Comparison of ENCODE assay signal across 24 cellular contexts in genomic region chr6:127790571-127790970, GRCh38.
DNase-seq lines count a peak whose midpoint lies in the region; ATAC-seq and TF ChIP-seq lines count a peak whose summit lies in the region.
"Had no signal": no experiment of that assay in that cellular context is flagged by ENCODE, and none has a peak within 500 bp of the region (broad histone marks: within the 10 kb centered on the region; RNA-seq: fewer than 3 reads in every experiment).

No MANE protein-coding gene starts in this region.

- no peaks in the 10 kb centered on the region for H3K27me3 Mint-ChIP-seq in CD4-positive, alpha-beta T cell
- no peaks in the 10 kb centered on the region for H3K27me3 Mint-ChIP-seq in H9 (ENCODE audit: low read depth)
- no peaks in the 10 kb centered on the region for H3K27me3 Mint-ChIP-seq in activated naive CD8-positive, alpha-beta T cell treated with anti-CD3 and anti-CD28 coated beads, Interleukin-2, amount 50 U/mL, for 24 hours
- H3K27me3 Mint-ChIP-seq in effector memory CD8-positive, alpha-beta T cell, result no peaks in the 10 kb centered on the region
- H3K27me3 Mint-ChIP-seq: CD4-positive, alpha-beta memory T cell had no signal

- no peak overlapping the region for H3K4me3 Mint-ChIP-seq in CD4-positive, alpha-beta T cell
- H3K4me3 Mint-ChIP-seq in H9, result no peak overlapping the region
- H3K4me3 Mint-ChIP-seq in activated naive CD8-positive, alpha-beta T cell treated with anti-CD3 and anti-CD28 coated beads, Interleukin-2, amount 50 U/mL, for 24 hours, result no peak overlapping the region
- H3K4me3 Mint-ChIP-seq in effector memory CD8-positive, alpha-beta T cell, result peak overlapping the region in 1 of 2 donors; percentile 53

- H2AK5ac ChIP-seq in H9 (ENCODE audit: insufficient read length, low read length) (no peak overlapping the region), neuronal stem cell (ENCODE audit: low read depth, low read length) (no peak overlapping the region)

- H3K23me2 ChIP-seq in H9 (ENCODE audit: insufficient read length, low read depth, low read length, poor library complexity, severe bottlenecking), result no peaks in the 10 kb centered on the region

- H3K9me3 ChIP-seq in CD4-positive, alpha-beta T cell (ENCODE audit: control insufficient read depth, low read length), result no peaks in the 10 kb centered on the region
- H3K9me3 ChIP-seq in H9 (ENCODE audit: control insufficient read depth, low read depth, low read length), result no peaks in the 10 kb centered on the region
- peaks cover 0 to 2% of the 10 kb centered on the region in 2 donors for H3K9me3 ChIP-seq in neuronal stem cell (replicated peaks in 1 of 2; ENCODE audit: control insufficient read depth in 2 of 2, insufficient read depth in 1 of 2, low read depth in 1 of 2, low read length in 2 of 2)
- no peaks in the 10 kb centered on the region for H3K9me3 ChIP-seq in heart left ventricle
- H3K9me3 ChIP-seq: A549; BLaER1 treated with 17β-estradiol and CSF1 and Interleukin-3, amounts not matched to agents 10 nM and 100 nM; Caco-2; HAP-1 had no signal

- H2BK12ac ChIP-seq in H9 (ENCODE audit: insufficient read length, low read depth, low read length) (no peak overlapping the region), neuronal stem cell (ENCODE audit: low read length) (peak overlapping the region; percentile 73)

- DNase-seq in CD4-positive, alpha-beta T cell, result no peak
- DNase-seq in H9 (no peak), neuronal stem cell (ENCODE audit: low spot score) (no peak), heart left ventricle (no peak)
- no peak for DNase-seq in activated naive CD8-positive, alpha-beta T cell treated with anti-CD3 and anti-CD28 coated beads, Interleukin-2, amount 50 U/mL, for 24 hours
- DNase-seq in effector CD8-positive, alpha-beta T cell (lab: John Stamatoyannopoulos, UW), result no peak
- DNase-seq in effector memory CD8-positive, alpha-beta T cell, result no peak
- DNase-seq: AML-193; Caco-2; CD4-positive, alpha-beta memory T cell; GM23248; KBM-7; MV-4-11; NCI-H1105; NCI-H1436 treated with DMSO at 0.1 percent for 48 hours; NCI-H187 treated with DMSO at 0.1 percent for 48 hours; NCI-H524; NCI-H748 treated with DMSO at 0.1 percent for 48 hours; NK-92 treated with Interleukin-12 subunit alpha and Interleukin-12 subunit beta, amount 100 ng/mL, for 24 hours; PC-3 had no signal

- H2BK120ac ChIP-seq in H9 (ENCODE audit: low read depth, low read length, poor library complexity, severe bottlenecking) (no peak overlapping the region), neuronal stem cell (ENCODE audit: low read depth, low read length) (no peak overlapping the region)

- no peak overlapping the region for H3K27ac ChIP-seq in CD4-positive, alpha-beta T cell (ENCODE audit: low read depth, low read length)
- H3K27ac ChIP-seq in H9 (ENCODE audit: insufficient read length, low read depth, low read length) (no peak overlapping the region), neuronal stem cell (replicated peaks; ENCODE audit: low read length) (no peak overlapping the region), heart left ventricle (no peak overlapping the region)
- H3K27ac ChIP-seq: A549; BLaER1 treated with 17β-estradiol and CSF1 and Interleukin-3, amounts not matched to agents 10 nM and 100 nM; GM23248 had no signal

- ATAC-seq in CD4-positive, alpha-beta T cell (ENCODE audit: poor library complexity), result no peak
- peak; percentile 15 for ATAC-seq in activated naive CD8-positive, alpha-beta T cell treated with anti-CD3 and anti-CD28 coated beads, Interleukin-2, amount 50 U/mL, for 24 hours
- ATAC-seq in GM18505 (IDR thresholded peaks at IDR 0.05; ENCODE audit: unreplicated experiment), result no peak
- ATAC-seq in heart left ventricle, result no peak
- no peak for ATAC-seq in effector memory CD8-positive, alpha-beta T cell (replicated peaks)
- ATAC-seq: A549, PC-3 had no signal

- H3K79me1 ChIP-seq in H9 (ENCODE audit: insufficient read depth, low read depth, low read length, poor library complexity, severe bottlenecking), result no peaks in the 10 kb centered on the region
- no peaks in the 10 kb centered on the region for H3K79me1 ChIP-seq in neuronal stem cell (ENCODE audit: low read depth, low read length)

- H3K4me2 ChIP-seq in H9 (ENCODE audit: insufficient read depth, insufficient read length, low read length) (no peak overlapping the region), neuronal stem cell (ENCODE audit: insufficient read depth, low read length, poor library complexity, severe bottlenecking) (no peak overlapping the region)
- H3K4me2 ChIP-seq: A549; BLaER1 treated with 17β-estradiol and CSF1 and Interleukin-3, amounts not matched to agents 10 nM and 100 nM had no signal

- H3K9ac ChIP-seq in H9 (ENCODE audit: extremely low read depth, insufficient read length, low read length) (no peak overlapping the region), neuronal stem cell (ENCODE audit: low read depth, low read length, poor library complexity) (no peak overlapping the region)
- H3K9ac ChIP-seq: BLaER1 treated with 17β-estradiol and CSF1 and Interleukin-3, amounts not matched to agents 10 nM and 100 nM; GM23248 had no signal

- peak overlapping the region; percentile 56 for H3K27ac Mint-ChIP-seq in CD4-positive, alpha-beta T cell
- H3K27ac Mint-ChIP-seq in H9, result peak overlapping the region in 1 of 3 experiments; percentile 44; a peak in 1 of 7 replicates
- no peak overlapping the region for H3K27ac Mint-ChIP-seq in activated naive CD8-positive, alpha-beta T cell treated with anti-CD3 and anti-CD28 coated beads, Interleukin-2, amount 50 U/mL, for 24 hours
- no peak overlapping the region for H3K27ac Mint-ChIP-seq in effector memory CD8-positive, alpha-beta T cell

- no peak overlapping the region for H3K4ac ChIP-seq in H9 (ENCODE audit: low read depth, low read length)
- H3K4ac ChIP-seq in neuronal stem cell (ENCODE audit: low read length), result no peak overlapping the region

- CTCF ChIA-PET in CD4-positive, alpha-beta T cell (lab: Charles Lee), result no interaction called here

- H4K20me1 ChIP-seq in H9 (ENCODE audit: control insufficient read depth, insufficient read depth, insufficient read length), result no peaks in the 10 kb centered on the region
- H4K20me1 ChIP-seq: BLaER1 treated with 17β-estradiol and CSF1 and Interleukin-3, amounts not matched to agents 10 nM and 100 nM had no signal

- H3K4me1 ChIP-seq in H9 (ENCODE audit: insufficient read depth, low read length) (no peaks in the 10 kb centered on the region), neuronal stem cell (ENCODE audit: control insufficient read depth in 2 of 2, insufficient read depth in 1 of 2, low read depth in 1 of 2, low read length in 2 of 2) (peaks cover 0 to 2% of the 10 kb centered on the region in 2 donors), heart left ventricle (no peaks in the 10 kb centered on the region)
- H3K4me1 ChIP-seq: A549; BLaER1 treated with 17β-estradiol and CSF1 and Interleukin-3, amounts not matched to agents 10 nM and 100 nM; Caco-2; HAP-1 had no signal

- H4K91ac ChIP-seq in H9 (ENCODE audit: insufficient read length, low read depth, low read length), result no peak overlapping the region
- peak overlapping the region; percentile 30 for H4K91ac ChIP-seq in neuronal stem cell (ENCODE audit: low read depth, low read length, poor library complexity)

- TF ChIP-seq POLR2A in GM18505 (IDR thresholded peaks at IDR 0.05; ENCODE audit: borderline replicate concordance, extremely low read depth, insufficient read depth, insufficient read length) (no peak), heart left ventricle (IDR thresholded peaks at IDR 0.05) (no peak)

- H2BK5ac ChIP-seq in H9 (ENCODE audit: insufficient read length, low read length), result no peak overlapping the region
- H2BK5ac ChIP-seq in neuronal stem cell (ENCODE audit: low read length), result no peak overlapping the region

- no CpG with 5 or more reads among the region's 5 CpGs for WGBS in H9 (ENCODE audit: extremely low coverage, insufficient read length, low lambda C conversion rate)
- WGBS in neuronal stem cell (ENCODE audit: extremely low coverage in 2 of 2, insufficient read length in 2 of 2, insufficient replicate concordance in 1 of 2), 2 donors, result no CpG with 5 or more reads among the region's 5 CpGs
- 85 to 91% (median 90%) methylated on average over 5 of the region's 5 CpGs for WGBS in heart left ventricle, 4 donors

- H3K4me1 Mint-ChIP-seq in CD4-positive, alpha-beta T cell (ENCODE audit: low read depth), result peaks cover 91% of the 10 kb centered on the region
- no peaks in the 10 kb centered on the region for H3K4me1 Mint-ChIP-seq in H9
- H3K4me1 Mint-ChIP-seq in activated naive CD8-positive, alpha-beta T cell treated with anti-CD3 and anti-CD28 coated beads, Interleukin-2, amount 50 U/mL, for 24 hours, result peaks cover 67% of the 10 kb centered on the region
- peaks cover 40 to 72% of the 10 kb centered on the region in 2 donors for H3K4me1 Mint-ChIP-seq in effector memory CD8-positive, alpha-beta T cell (ENCODE audit: low read depth in 2 of 2)

- H2BK15ac ChIP-seq in H9 (ENCODE audit: low read depth, low read length) (0 out of 2 replicates have a peak overlapping the region, but pooled peaks have one; percentile 70), neuronal stem cell (ENCODE audit: low read length) (no peak overlapping the region)

- no peak overlapping the region for H3K18ac ChIP-seq in H9 (ENCODE audit: insufficient read length, low read depth, low read length)
- H3K18ac ChIP-seq in neuronal stem cell (ENCODE audit: low read length), result peak overlapping the region; percentile 90

- no peaks in the 10 kb centered on the region for H3K27me3 ChIP-seq in CD4-positive, alpha-beta T cell (ENCODE audit: control insufficient read depth, insufficient read depth, low read length)
- H3K27me3 ChIP-seq in H9 (ENCODE audit: insufficient read depth, low read length) (no peaks in the 10 kb centered on the region), neuronal stem cell (ENCODE audit: control insufficient read depth in 3 of 3, insufficient read depth in 3 of 3, low read depth in 1 of 3, low read length in 3 of 3) (no peaks in the 10 kb centered on the region), heart left ventricle (peaks cover 0 to 4% (median 0%) of the 10 kb centered on the region in 9 donors)
- H3K27me3 ChIP-seq: BLaER1 treated with 17β-estradiol and CSF1 and Interleukin-3, amounts not matched to agents 10 nM and 100 nM had no signal

- H3K9me3 Mint-ChIP-seq in CD4-positive, alpha-beta T cell, result no peaks in the 10 kb centered on the region
- no peaks in the 10 kb centered on the region for H3K9me3 Mint-ChIP-seq in H9
- no peaks in the 10 kb centered on the region for H3K9me3 Mint-ChIP-seq in activated naive CD8-positive, alpha-beta T cell treated with anti-CD3 and anti-CD28 coated beads, Interleukin-2, amount 50 U/mL, for 24 hours
- no peaks in the 10 kb centered on the region for H3K9me3 Mint-ChIP-seq in effector memory CD8-positive, alpha-beta T cell
- H3K9me3 Mint-ChIP-seq: CD4-positive, alpha-beta memory T cell had no signal

- peaks cover 48% of the 10 kb centered on the region for H3K36me3 Mint-ChIP-seq in CD4-positive, alpha-beta T cell (ENCODE audit: low read depth)
- H3K36me3 Mint-ChIP-seq in H9 (ENCODE audit: insufficient read depth in 1 of 3, low read depth in 3 of 3), result no peaks in the 10 kb centered on the region
- H3K36me3 Mint-ChIP-seq in activated naive CD8-positive, alpha-beta T cell treated with anti-CD3 and anti-CD28 coated beads, Interleukin-2, amount 50 U/mL, for 24 hours (ENCODE audit: low read depth), result peaks cover 5% of the 10 kb centered on the region
- peaks cover 14% of the 10 kb centered on the region for H3K36me3 Mint-ChIP-seq in effector memory CD8-positive, alpha-beta T cell (ENCODE audit: insufficient read depth)

- no peak overlapping the region for H4K5ac ChIP-seq in H9 (ENCODE audit: insufficient read length, low read depth, low read length)

- intact Hi-C loops in CD4-positive, alpha-beta T cell (cut with DNase I, micrococcal nuclease), result loop anchor here in 1 of 2 experiments (5.0 kb wide), 1 partner anchor 43 kb away; no protein-coding TSS in a partner anchor
- intact Hi-C loops in heart left ventricle (cut with DNase I), result no loop called here

- H3K23ac ChIP-seq in H9 (ENCODE audit: insufficient read length, low read depth, low read length) (no peak overlapping the region), neuronal stem cell (ENCODE audit: low read depth, low read length, poor library complexity) (peak overlapping the region; percentile 95)

- H3K79me2 ChIP-seq in H9 (ENCODE audit: insufficient read depth, low read length), result no peaks in the 10 kb centered on the region

- TF ChIP-seq CTCF in CD4-positive, alpha-beta T cell (IDR thresholded peaks at IDR 0.05), result no peak
- no peak for TF ChIP-seq CTCF in H9 (conservative IDR thresholded peaks at IDR 0.05)
- no peak for TF ChIP-seq CTCF in heart left ventricle (IDR thresholded peaks at IDR 0.05)

- no peaks in the 10 kb centered on the region for H3K36me3 ChIP-seq in neuronal stem cell (replicated peaks in 1 of 2; ENCODE audit: control insufficient read depth in 2 of 2, insufficient read depth in 2 of 2, low read length in 2 of 2)
- no peaks in the 10 kb centered on the region for H3K36me3 ChIP-seq in heart left ventricle
- H3K36me3 ChIP-seq: BLaER1 treated with 17β-estradiol and CSF1 and Interleukin-3, amounts not matched to agents 10 nM and 100 nM; HAP-1 had no signal

- H3T11ph ChIP-seq in H9 (ENCODE audit: low read length), result no peak overlapping the region

- H2AFZ ChIP-seq in H9 (ENCODE audit: low read length) (no peak overlapping the region), neuronal stem cell (ENCODE audit: low read length) (no peak overlapping the region)
- H2AFZ ChIP-seq: GM23248 had no signal

- H2BK20ac ChIP-seq in H9 (ENCODE audit: low read depth, low read length, poor library complexity, severe bottlenecking), result no peak overlapping the region

- H3K56ac ChIP-seq in H9 (ENCODE audit: insufficient read length, low read depth, low read length), result no peak overlapping the region

- H4K8ac ChIP-seq in H9 (replicated peaks; ENCODE audit: insufficient read length, low read depth, low read length) (no peak overlapping the region), neuronal stem cell (ENCODE audit: low read depth, low read length) (no peak overlapping the region)

- H3K4me3 ChIP-seq in neuronal stem cell (ENCODE audit: low read length in 2 of 2) (no peak overlapping the region), heart left ventricle (no peak overlapping the region)
- H3K4me3 ChIP-seq: A549; BLaER1 treated with 17β-estradiol and CSF1 and Interleukin-3, amounts not matched to agents 10 nM and 100 nM; GM23248; HAP-1 had no signal

- POLR2A ChIA-PET in CD4-positive, alpha-beta T cell (lab: Charles Lee), result no interaction called here

- H3K14ac ChIP-seq in H9 (ENCODE audit: insufficient read depth, low read length) (no peak overlapping the region; the same call in 1 of the 2 replicates), neuronal stem cell (ENCODE audit: low read length) (peak overlapping the region; percentile 89)
